ENCODE assay signal across 18 cellular contexts in the genomic region with DNA sequence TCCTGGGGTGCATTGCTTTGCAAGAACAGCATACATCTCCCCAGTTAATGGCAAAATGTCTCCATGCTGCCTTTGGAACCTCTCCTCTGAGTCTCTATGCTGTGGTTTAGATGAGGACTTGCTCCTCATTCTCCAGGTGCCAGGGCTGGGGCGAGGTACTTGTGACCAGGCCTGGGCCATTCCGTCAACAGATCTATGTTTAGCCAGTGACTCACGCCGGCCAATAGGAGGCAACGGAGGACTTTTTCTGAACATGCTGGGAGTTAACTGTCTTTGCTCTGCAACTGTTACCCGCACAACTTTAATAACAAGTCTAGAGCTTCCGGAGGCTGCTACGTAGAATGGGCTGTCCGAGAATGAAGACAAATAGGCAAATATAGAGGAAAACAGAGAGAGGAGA.
DNase-seq lines count a peak whose midpoint lies in the region; ATAC-seq and TF ChIP-seq lines count a peak whose summit lies in the region.
"Had no signal": no experiment of that assay in that cellular context is flagged by ENCODE, and none has a peak within 500 bp of the region (broad histone marks: within the 10 kb centered on the region; RNA-seq: fewer than 3 reads in every experiment).

No MANE protein-coding gene starts in this region.

- H3F3A ChIP-seq in neural cell (ENCODE audit: insufficient read depth, low read length, poor library complexity, severe bottlenecking) = peaks cover 6% of the 10 kb centered on the region

- no peak for TF ChIP-seq EP300 in neural cell (conservative IDR thresholded peaks at IDR 0.05; ENCODE audit: poor library complexity, severe bottlenecking)

- peak; percentile 80 for DNase-seq in H7
- DNase-seq in NCI-H187 treated with DMSO at 0.1 percent for 48 hours (lab: John Stamatoyannopoulos, UW) = peak; percentile 34
- peak; percentile 56 for DNase-seq in astrocyte of the hippocampus (ENCODE audit: low read depth, low spot score)
- DNase-seq in KBM-7 = no peak
- DNase-seq: activated CD8-positive, alpha-beta T cell treated with anti-CD3 and anti-CD28 coated beads, Interleukin-2, amount 10 ng/mL, durations not matched to agents 7 days and 5 days; amniotic stem cell; Kasumi-1; NCI-H1694; pancreas; stimulated activated naive CD8-positive, alpha-beta T cell treated with anti-CD3 and anti-CD28 coated beads, Interleukin-15, amount 100 ng/mL, for 72 hours had no signal

- H3K27ac ChIP-seq in neural cell (ENCODE audit: low read length) = no peak overlapping the region
- H3K27ac ChIP-seq: BLaER1, epithelial cell of prostate, pancreas had no signal

- no peaks in the 10 kb centered on the region for H3K9me2 ChIP-seq in neural cell (ENCODE audit: insufficient read depth, low read length)

- no peak overlapping the region for H3K4me3 ChIP-seq in H7 (ENCODE audit: insufficient read depth, low read depth, low read length)
- no peak overlapping the region for H3K4me3 ChIP-seq in neural cell (ENCODE audit: low read length)
- H3K4me3 ChIP-seq: BLaER1, pancreas had no signal

- in situ Hi-C loops in KBM-7 (cut with MboI; ENCODE audit: low pct_unique_long_range_greater_than_20kb, low sequenced_read_pairs) = no loop called here

- no peaks in the 10 kb centered on the region for H3K79me2 ChIP-seq in neural cell (replicated peaks; ENCODE audit: insufficient read depth, low read length)

- no peaks in the 10 kb centered on the region for H3K9me3 ChIP-seq in neural cell (ENCODE audit: low read length)
- H3K9me3 ChIP-seq: BLaER1, pancreas had no signal

- H2AFZ ChIP-seq in neural cell (ENCODE audit: low read depth, low read length) = no peak overlapping the region

- peak; percentile 48 for TF ChIP-seq RAD21 in neural cell (conservative IDR thresholded peaks at IDR 0.05)

- H3K27me3 ChIP-seq in H7 (ENCODE audit: control insufficient read depth, insufficient read depth, low read length) (no peaks in the 10 kb centered on the region; the same call in 1 of the 2 replicates), neural cell (ENCODE audit: insufficient read depth, low read depth, low read length) (no peaks in the 10 kb centered on the region)
- H3K27me3 ChIP-seq: BLaER1, pancreas had no signal

- H4K20me1 ChIP-seq in neural cell (ENCODE audit: insufficient read depth) = no peaks in the 10 kb centered on the region
- H4K20me1 ChIP-seq: BLaER1 had no signal

- H3K9ac ChIP-seq in neural cell (ENCODE audit: low read length) = no peak overlapping the region
- H3K9ac ChIP-seq: BLaER1 had no signal

- peak; percentile 38 for TF ChIP-seq CTCF in neural cell (IDR thresholded peaks at IDR 0.05; ENCODE audit: poor library complexity, severe bottlenecking)

- ATAC-seq in GM21367 (IDR thresholded peaks at IDR 0.05; ENCODE audit: unreplicated experiment) (no peak), HG03280 (IDR thresholded peaks at IDR 0.05; ENCODE audit: unreplicated experiment) (no peak), HG03521 (IDR thresholded peaks at IDR 0.05; ENCODE audit: unreplicated experiment) (no peak)
- ATAC-seq: activated CD8-positive, alpha-beta T cell treated with anti-CD3 and anti-CD28 coated beads, Interleukin-2, amount 10 ng/mL, durations not matched to agents 7 days and 5 days; activated T-helper 17 cell treated with anti-CD3 and anti-CD28 coated beads, Interleukin-2, amount 50 U/mL, for 72 hours; HCT116; stimulated activated naive CD8-positive, alpha-beta T cell treated with anti-CD3 and anti-CD28 coated beads, Interleukin-15, amount 100 ng/mL, for 72 hours had no signal

- H3K36me3 ChIP-seq in H7 (replicated peaks; ENCODE audit: control insufficient read depth, insufficient read depth, low read length) (no peaks in the 10 kb centered on the region), neural cell (ENCODE audit: insufficient read depth, low read length) (no peaks in the 10 kb centered on the region)
- H3K36me3 ChIP-seq: BLaER1, pancreas had no signal

- no peak overlapping the region for H3K4me2 ChIP-seq in neural cell (ENCODE audit: low read length)
- H3K4me2 ChIP-seq: BLaER1 had no signal

TF ChIP-seq in neural cell, 6 proteins besides CTCF, POLR2A, EP300 and RAD21:
- no peak for TF ChIP-seq POLR2AphosphoS5 (IDR thresholded peaks at IDR 0.05)
- TF ChIP-seq SMC3 (conservative IDR thresholded peaks at IDR 0.05; ENCODE audit: poor library complexity) = peak; percentile 18
